1 cellular context compared by ENCODE assay signal in the genomic region with DNA sequence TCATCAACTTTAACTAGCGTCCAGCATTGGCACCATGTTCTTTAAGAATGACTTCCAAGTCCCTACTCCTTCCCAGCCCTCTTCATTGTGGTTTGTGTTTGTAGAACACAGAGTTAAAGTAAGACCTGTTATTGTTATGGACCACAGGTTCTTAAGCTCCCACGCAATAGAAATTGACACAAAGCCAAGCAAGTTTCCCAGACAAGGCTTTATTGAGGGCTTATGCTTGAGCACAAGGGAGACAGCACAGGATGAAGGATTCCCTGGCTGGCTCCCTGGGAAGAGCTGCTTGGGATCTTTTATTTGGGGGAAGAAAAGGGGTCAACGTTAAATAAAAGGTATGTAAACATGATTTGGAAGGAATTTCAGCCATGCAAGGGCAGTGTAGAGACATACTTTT.
TF ChIP-seq lines count a peak whose summit lies in the region.

No MANE protein-coding gene starts in this region.

TF ChIP-seq in GM23338, 12 proteins besides CTCF, POLR2A, EP300 and RAD21 (continued from another document):
- no peak for TF ChIP-seq REST (IDR thresholded peaks at IDR 0.05; ENCODE audit: unreplicated experiment)
- no peak for TF ChIP-seq STAT1 (IDR thresholded peaks at IDR 0.05; ENCODE audit: unreplicated experiment)
- TF ChIP-seq ZNF462 (CRISPR knock-in tag; IDR thresholded peaks at IDR 0.05): no peak
